ENCODE assay signal across 15 cellular contexts in genomic region chr3:74643636-74644035, GRCh38. TPM values are rescaled to one million over a fixed set of nuclear protein-coding genes. Genes with fewer than 3 reads are reported as not detected.
DNase-seq lines count a peak whose midpoint lies in the region; ATAC-seq and TF ChIP-seq lines count a peak whose summit lies in the region.
"Had no signal": no experiment of that assay in that cellular context is flagged by ENCODE, and none has a peak within 500 bp of the region (broad histone marks: within the 10 kb centered on the region; RNA-seq: fewer than 3 reads in every experiment).

No MANE protein-coding gene starts in this region.

- no peak overlapping the region for H3K27ac Mint-ChIP-seq in GM23338
- H3K27ac Mint-ChIP-seq: activated naive CD4-positive, alpha-beta T cell treated with anti-CD3 and anti-CD28 coated beads for 36 hours had no signal

- H3K9me3 ChIP-seq in hepatocyte (ENCODE audit: low read depth), result no peaks in the 10 kb centered on the region

- H3F3A ChIP-seq in GM23338 (replicated peaks; ENCODE audit: low read depth), result no peaks in the 10 kb centered on the region

- H3K4me3 Mint-ChIP-seq in GM23338, result no peak overlapping the region
- H3K4me3 Mint-ChIP-seq: activated naive CD4-positive, alpha-beta T cell treated with anti-CD3 and anti-CD28 coated beads for 36 hours had no signal

- H3K9me2 ChIP-seq in GM23338 (ENCODE audit: insufficient read depth) (no peaks in the 10 kb centered on the region), hepatocyte (replicated peaks; ENCODE audit: insufficient read depth) (no peaks in the 10 kb centered on the region)

- WGBS in hepatocyte (ENCODE audit: low lambda C conversion rate, missing lambda C conversion rate), result 17% methylated on average over 5 of the region's 5 CpGs

- peaks cover 2% of the 10 kb centered on the region for H3K27me3 Mint-ChIP-seq in GM23338 (ENCODE audit: insufficient read depth, low read depth, poor library complexity)

- DNase-seq in GM23338 (ENCODE audit: low spot score) (peak; percentile 8), amniotic epithelial cell (ENCODE audit: low read depth) (peak; percentile 19), hepatocyte (ENCODE audit: low spot score) (peak; percentile 69), skeletal muscle cell (ENCODE audit: low read depth) (peak; percentile 63), GF-D8 (lab: John Stamatoyannopoulos, UW) (no peak), SW480 (ENCODE audit: low spot score) (no peak)
- no peak for DNase-seq in stimulated activated CD4-positive, alpha-beta T cell treated with anti-CD3 and anti-CD28 coated beads, Interleukin-4, amount 100 ng/mL, for 24 hours
- DNase-seq: activated CD4-positive, CD25-positive, alpha-beta regulatory T cell treated with anti-CD3 and anti-CD28 coated beads, Interleukin-2, amount 50 U/mL, for 72 hours; activated naive CD4-positive, alpha-beta T cell treated with anti-CD3 and anti-CD28 coated beads for 36 hours; DMS153; effector CD4-positive, alpha-beta T cell; NCI-H1105 had no signal

- H3K9me3 Mint-ChIP-seq in GM23338, result no peaks in the 10 kb centered on the region

- H3K4me2 ChIP-seq in GM23338 (no peak overlapping the region), hepatocyte (peak overlapping the region; percentile 38)

- H2AFZ ChIP-seq in GM23338, result no peak overlapping the region
- peak overlapping the region; percentile 12 for H2AFZ ChIP-seq in hepatocyte

- H3K27me3 ChIP-seq in GM23338 (ENCODE audit: insufficient read depth), result no peaks in the 10 kb centered on the region
- H3K27me3 ChIP-seq in hepatocyte, result no peaks in the 10 kb centered on the region

- no peak for TF ChIP-seq CTCF in GM23338 (conservative IDR thresholded peaks at IDR 0.05; ENCODE audit: low read depth in 2 of 2)
- TF ChIP-seq CTCF in hepatocyte (IDR thresholded peaks at IDR 0.05; ENCODE audit: poor library complexity), result no peak

- H3K4me1 ChIP-seq in GM23338 (ENCODE audit: insufficient read depth), result no peaks in the 10 kb centered on the region
- H3K4me1 ChIP-seq in hepatocyte (ENCODE audit: insufficient read depth), result peaks cover 10% of the 10 kb centered on the region

- no peaks in the 10 kb centered on the region for H3K36me3 Mint-ChIP-seq in GM23338 (ENCODE audit: low read depth)

- H3K27ac ChIP-seq in GM23338 (ENCODE audit: low read depth) (no peak overlapping the region), hepatocyte (peak overlapping the region; percentile 83)

- no peaks in the 10 kb centered on the region for H3K79me2 ChIP-seq in GM23338 (replicated peaks; ENCODE audit: insufficient read depth)
- no peaks in the 10 kb centered on the region for H3K79me2 ChIP-seq in hepatocyte

- H3K4me3 ChIP-seq in GM23338 (no peak overlapping the region), hepatocyte (no peak overlapping the region), skeletal muscle cell (ENCODE audit: low read depth, low read length) (no peak overlapping the region)

- H4K20me1 ChIP-seq in GM23338 (replicated peaks; ENCODE audit: insufficient read depth) (no peaks in the 10 kb centered on the region), hepatocyte (ENCODE audit: insufficient read depth, poor library complexity, severe bottlenecking) (no peaks in the 10 kb centered on the region)

- ATAC-seq in GM23338 (peak; percentile 25; the same call in 1 of the 3 replicates), HG03521 (IDR thresholded peaks at IDR 0.05; ENCODE audit: unreplicated experiment) (no peak)
- ATAC-seq: HCT116, Panc1 had no signal

- no peaks in the 10 kb centered on the region for H3K4me1 Mint-ChIP-seq in GM23338

- H3K36me3 ChIP-seq in GM23338 (ENCODE audit: insufficient read depth) (no peaks in the 10 kb centered on the region), hepatocyte (replicated peaks; ENCODE audit: insufficient read depth, low read depth) (no peaks in the 10 kb centered on the region)

TF ChIP-seq in GM23338, 12 proteins besides CTCF, POLR2A, EP300 and RAD21:
- TF ChIP-seq STAT1 (IDR thresholded peaks at IDR 0.05; ENCODE audit: unreplicated experiment) (no peak), CREB1 (CRISPR knock-in tag; IDR thresholded peaks at IDR 0.05; ENCODE audit: low read depth) (no peak), EZH2 (IDR thresholded peaks at IDR 0.05; ENCODE audit: low read depth, unreplicated experiment) (no peak)
- TF ChIP-seq, protein P1, sequence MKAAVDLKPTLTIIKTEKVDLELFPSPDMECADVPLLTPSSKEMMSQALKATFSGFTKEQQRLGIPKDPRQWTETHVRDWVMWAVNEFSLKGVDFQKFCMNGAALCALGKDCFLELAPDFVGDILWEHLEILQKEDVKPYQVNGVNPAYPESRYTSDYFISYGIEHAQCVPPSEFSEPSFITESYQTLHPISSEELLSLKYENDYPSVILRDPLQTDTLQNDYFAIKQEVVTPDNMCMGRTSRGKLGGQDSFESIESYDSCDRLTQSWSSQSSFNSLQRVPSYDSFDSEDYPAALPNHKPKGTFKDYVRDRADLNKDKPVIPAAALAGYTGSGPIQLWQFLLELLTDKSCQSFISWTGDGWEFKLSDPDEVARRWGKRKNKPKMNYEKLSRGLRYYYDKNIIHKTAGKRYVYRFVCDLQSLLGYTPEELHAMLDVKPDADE (IDR thresholded peaks at IDR 0.05), result no peak

RNA-seq across cellular contexts. Expression of gene CNTN3, which starts 29.2 kb away (rescaled TPM):
- 0.04 and 0.24 TPM in 2 replicates for total RNA-seq in GM23338 (2014; rRNA removed; shearing (Covaris generic))
- 0.05 and 0.19 TPM in 2 replicates for polyA plus RNA-seq in GM23338 (2016; fragmentation: Nextera tagmentation; extraction: Ambion mirVana)
- total RNA-seq in hepatocyte, result 10.5 and 12.1 TPM in 2 replicates
- 4.1 and 4.3 TPM in 2 replicates for polyA plus RNA-seq in hepatocyte
- total RNA-seq: activated naive CD4-positive, alpha-beta T cell treated with anti-CD3 and anti-CD28 coated beads for 36 hours had no signal

Comparison
In these comparisons a context has a peak if more than half of its experiments do, and no peak if none do; other contexts are left out.
1. DNase-seq: peak in GM23338 (single experiment), amniotic epithelial cell (single experiment), hepatocyte (single experiment) and skeletal muscle cell (single experiment); none in stimulated activated CD4-positive, alpha-beta T cell treated with anti-CD3 and anti-CD28 coated beads, Interleukin-4, amount 100 ng/mL, for 24 hours (single experiment), GF-D8 (single experiment) and SW480 (single experiment).